ENCODE assay signal across 8 cellular contexts in genomic region chr6:11575408-11576033, GRCh38. TPM values are rescaled to one million over a fixed set of nuclear protein-coding genes. Genes with fewer than 3 reads are reported as not detected.
DNase-seq lines count a peak whose midpoint lies in the region; ATAC-seq and TF ChIP-seq lines count a peak whose summit lies in the region.

No MANE protein-coding gene starts in this region.

- ATAC-seq in GM19351 (IDR thresholded peaks at IDR 0.05; ENCODE audit: unreplicated experiment) (peak; percentile 97), HG03354 (IDR thresholded peaks at IDR 0.05; ENCODE audit: poor library complexity, severe bottlenecking, unreplicated experiment) (peak; percentile 98)

- H3K36me3 Mint-ChIP-seq in Caco-2 (ENCODE audit: insufficient read depth, unreplicated experiment), result no peaks in the 10 kb centered on the region

- no peak overlapping the region for H3K27ac ChIP-seq in substantia nigra (ENCODE audit: low read depth, low read length, poor library complexity, severe bottlenecking)

- H3K4me3 ChIP-seq in Caco-2 (ENCODE audit: low read depth, low read length), result peak overlapping the region; percentile 30
- no peak overlapping the region for H3K4me3 ChIP-seq in epithelial cell of esophagus (ENCODE audit: low read length)

- POLR2A ChIA-PET in Caco-2 (lab: Charles Lee), result no interaction called here

- H3K4me3 Mint-ChIP-seq in Caco-2 (ENCODE audit: unreplicated experiment), result peak overlapping the region; percentile 64

- no peaks in the 10 kb centered on the region for H3K4me1 ChIP-seq in Caco-2

- peaks cover 7% of the 10 kb centered on the region for H3K4me1 Mint-ChIP-seq in Caco-2 (ENCODE audit: low read depth, unreplicated experiment)

- H3K27ac Mint-ChIP-seq in Caco-2 (ENCODE audit: unreplicated experiment), result peak overlapping the region; percentile 24

- no TSS peak for BruUV-seq in Caco-2 (replicated peaks; lab: Mats Ljungman, UMichigan)

- H3K27me3 ChIP-seq in Caco-2 (replicated peaks; ENCODE audit: control insufficient read depth, insufficient read depth, low read length), result no peaks in the 10 kb centered on the region

- CTCF ChIA-PET in Caco-2 (lab: Charles Lee), result interaction anchor here (0.6 to 1.4 kb wide), 10 partner anchors 11 to 624 kb away, joined by 3 to 7 read pairs (median 4); no protein-coding TSS in a partner anchor

- no peaks in the 10 kb centered on the region for H3K36me3 ChIP-seq in Caco-2 (ENCODE audit: control insufficient read depth, insufficient read depth, low read length)

- no peaks in the 10 kb centered on the region for H3K27me3 Mint-ChIP-seq in Caco-2 (ENCODE audit: insufficient read depth, unreplicated experiment)

- intact Hi-C loops in Caco-2 (cut with micrococcal nuclease; ENCODE audit: unreplicated experiment), result loop anchor here (1.0 kb wide), 3 partner anchors 79 to 624 kb away; no protein-coding TSS in a partner anchor

- DNase-seq in Caco-2 (peak; percentile 73 to 76), NCI-H774 (lab: John Stamatoyannopoulos, UW) (peak; percentile 7), epithelial cell of esophagus (ENCODE audit: low read depth) (peak; percentile 89), myocyte (ENCODE audit: low read depth) (peak; percentile 62), substantia nigra (lab: John Stamatoyannopoulos, UW) (peak in 36 of 49 donors; percentile 1 to 66 (median 20))
- peak; percentile 28 to 42 for DNase-seq in activated CD4-positive, alpha-beta T cell treated with anti-CD3 and anti-CD28 coated beads, Interleukin-2, amount 50 U/mL, for 4 hours

- TF ChIP-seq CTCF in Caco-2 (IDR thresholded peaks at IDR 0.05; ENCODE audit: insufficient read depth in 1 of 2, low read depth in 1 of 2, low read length in 1 of 2, severe bottlenecking in 1 of 2, unreplicated experiment in 1 of 2) (peak; percentile 85 to 91), epithelial cell of esophagus (IDR thresholded peaks at IDR 0.05; ENCODE audit: insufficient read depth, low read depth, low read length, missing control alignments) (peak; percentile 100)

- H3K9me3 ChIP-seq in Caco-2, result no peaks in the 10 kb centered on the region

- H3K9me3 Mint-ChIP-seq in Caco-2 (ENCODE audit: unreplicated experiment), result no peaks in the 10 kb centered on the region

RNA-seq across cellular contexts. Expression of gene TMEM170B, which starts 38.0 kb away (rescaled TPM):
- total RNA-seq in Caco-2 (2022) (3.1 and 4.0 TPM in 2 replicates), myocyte (8.5 and 8.7 TPM in 2 replicates)
- 3.0 TPM for polyA plus RNA-seq in myocyte (2012)

Comparison
In these comparisons a context has a peak if more than half of its experiments do, and no peak if none do; other contexts are left out.
1. DNase-seq: peak in every context shown above with its lines; median percentile 89 in epithelial cell of esophagus; 74 in Caco-2; 62 in myocyte; 35 in activated CD4-positive, alpha-beta T cell treated with anti-CD3 and anti-CD28 coated beads, Interleukin-2, amount 50 U/mL, for 4 hours; 20 in substantia nigra; 7 in NCI-H774.